In genomic region chr11:8269636-8270035, GRCh38 we compare ENCODE assay signal across 1 cellular context.
TF ChIP-seq lines count a peak whose summit lies in the region.

No MANE protein-coding gene starts in this region.

TF ChIP-seq in GM23338, 12 proteins besides CTCF, POLR2A, EP300 and RAD21 (continued from another document):
- TF ChIP-seq ZNF462 (CRISPR knock-in tag; IDR thresholded peaks at IDR 0.05) (no peak), POLR2AphosphoS5 (IDR thresholded peaks at IDR 0.05; ENCODE audit: low read depth) (no peak)
TF ChIP-seq in GM23338: peak in this region for 1.
